8 cellular contexts compared by ENCODE assay signal in the genomic region with DNA sequence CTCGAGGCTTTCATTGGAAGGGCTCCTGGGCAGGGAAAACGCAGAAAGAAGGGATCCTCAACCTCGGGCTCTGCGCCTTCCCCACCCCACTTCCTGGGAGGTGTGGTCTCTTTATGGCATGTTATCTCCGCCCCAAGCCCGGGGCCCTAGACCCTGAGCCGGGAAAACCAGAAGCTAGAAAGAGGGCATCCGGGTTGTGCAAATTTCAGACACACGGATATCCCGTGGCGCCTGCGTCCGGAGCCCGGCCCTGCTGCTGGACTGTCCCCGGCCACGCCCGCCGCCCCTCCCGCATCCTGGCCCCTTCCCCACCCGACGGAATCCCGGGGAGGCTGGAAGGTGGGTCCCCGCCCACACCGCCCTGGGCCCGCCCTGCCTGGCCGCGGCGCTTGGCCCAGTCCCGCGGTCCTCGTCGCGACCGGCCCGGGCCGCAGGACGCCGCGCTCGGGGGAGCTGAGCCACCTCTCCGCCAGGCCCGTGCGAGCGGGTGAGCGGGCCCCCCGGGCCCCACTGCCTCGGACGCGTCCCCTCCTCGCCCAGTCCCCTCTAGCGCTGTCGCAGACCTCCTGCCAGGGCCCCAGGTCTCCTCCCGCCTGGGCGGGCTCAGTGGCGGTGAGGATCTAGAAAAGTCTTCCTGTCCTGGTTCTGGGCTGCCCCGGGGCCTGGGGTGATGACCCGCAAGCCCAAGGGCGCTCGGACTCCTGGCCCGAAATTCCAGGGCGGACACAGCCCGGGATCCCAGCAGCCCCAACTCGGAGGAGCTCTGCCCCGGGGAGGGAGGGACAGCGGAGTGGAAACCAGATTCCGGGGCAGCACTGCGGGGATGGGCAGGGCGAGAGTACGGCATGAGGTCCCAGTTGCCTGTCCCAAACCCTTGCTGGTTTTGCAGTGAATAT. TPM values are rescaled to one million over a fixed set of nuclear protein-coding genes. Genes with fewer than 3 reads are reported as not detected.
DNase-seq lines count a peak whose midpoint lies in the region; ATAC-seq and TF ChIP-seq lines count a peak whose summit lies in the region.

A gene with protein sequence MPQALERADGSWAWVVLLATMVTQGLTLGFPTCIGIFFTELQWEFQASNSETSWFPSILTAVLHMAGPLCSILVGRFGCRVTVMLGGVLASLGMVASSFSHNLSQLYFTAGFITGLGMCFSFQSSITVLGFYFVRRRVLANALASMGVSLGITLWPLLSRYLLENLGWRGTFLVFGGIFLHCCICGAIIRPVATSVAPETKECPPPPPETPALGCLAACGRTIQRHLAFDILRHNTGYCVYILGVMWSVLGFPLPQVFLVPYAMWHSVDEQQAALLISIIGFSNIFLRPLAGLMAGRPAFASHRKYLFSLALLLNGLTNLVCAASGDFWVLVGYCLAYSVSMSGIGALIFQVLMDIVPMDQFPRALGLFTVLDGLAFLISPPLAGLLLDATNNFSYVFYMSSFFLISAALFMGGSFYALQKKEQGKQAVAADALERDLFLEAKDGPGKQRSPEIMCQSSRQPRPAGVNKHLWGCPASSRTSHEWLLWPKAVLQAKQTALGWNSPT (plus strand): TSS at position 397 of the 896 bp plus-strand sequence. CDS start 5,683 bp downstream, outside the sequence.

- H4K20me1 ChIP-seq in mammary epithelial cell (ENCODE audit: insufficient read depth, low read length), result no peaks in the 10 kb centered on the region

- H3K4me3 ChIP-seq in mammary epithelial cell (replicated peaks in 1 of 3; ENCODE audit: insufficient read depth in 1 of 3, low read depth in 2 of 3, low read length in 3 of 3) (peak within 1 kb of the TSS in 2 of 3 experiments; percentile 5 to 42), iPS-18a (ENCODE audit: low read length) (peak within 1 kb of the TSS; percentile 72), skin epidermis (peak within 1 kb of the TSS; percentile 44 to 67 (median 51))

- intact Hi-C loops in mammary epithelial cell (cut with micrococcal nuclease), result no loop called here

- H3K36me3 Mint-ChIP-seq in T-helper 1 cell treated with Interleukin-12 subunit alpha and Interleukin-12 subunit beta and Interleukin-4 antibody, amounts not matched to agents 30 μg/mL and 1 μg/mL, for 36 hours (ENCODE audit: low read depth), result no peaks in the 10 kb centered on the region

- CTCF ChIA-PET in mammary epithelial cell (lab: Charles Lee; ENCODE audit: low non-redundant PET), result no interaction called here

- no peaks in the 10 kb centered on the region for H3K27me3 Mint-ChIP-seq in T-helper 1 cell treated with Interleukin-12 subunit alpha and Interleukin-12 subunit beta and Interleukin-4 antibody, amounts not matched to agents 30 μg/mL and 1 μg/mL, for 36 hours (ENCODE audit: low read depth)

- H3K9ac ChIP-seq in mammary epithelial cell (ENCODE audit: insufficient read depth, low read length), result no peak within 1 kb of the TSS
- H3K9ac ChIP-seq in iPS-18a (ENCODE audit: low read length), result peak within 1 kb of the TSS; percentile 70

- peak within 1 kb of the TSS; percentile 75 for H3K4me3 Mint-ChIP-seq in T-helper 1 cell treated with Interleukin-12 subunit alpha and Interleukin-12 subunit beta and Interleukin-4 antibody, amounts not matched to agents 30 μg/mL and 1 μg/mL, for 36 hours

- peak; percentile 51 for ATAC-seq in HG02885 (IDR thresholded peaks at IDR 0.05; ENCODE audit: poor library complexity, unreplicated experiment)
- ATAC-seq in GM21360 (IDR thresholded peaks at IDR 0.05; ENCODE audit: unreplicated experiment), result no peak

- peak within 1 kb of the TSS; percentile 73 for H3K27ac Mint-ChIP-seq in T-helper 1 cell treated with Interleukin-12 subunit alpha and Interleukin-12 subunit beta and Interleukin-4 antibody, amounts not matched to agents 30 μg/mL and 1 μg/mL, for 36 hours

- in situ Hi-C loops in mammary epithelial cell (cut with MboI; ENCODE audit: low sequenced_read_pairs in 2 of 2), result no loop called here

- WGBS in mammary epithelial cell (ENCODE audit: low coverage, missing lambda C conversion rate), result 45% methylated on average over 19 of the region's 69 CpGs

- peak within 1 kb of the TSS; percentile 75 for H3K4me2 ChIP-seq in mammary epithelial cell (ENCODE audit: insufficient read depth, low read depth, low read length)

- H3K9me3 ChIP-seq in mammary epithelial cell (replicated peaks; ENCODE audit: insufficient read depth, low read length) (no peaks in the 10 kb centered on the region), iPS-18a (ENCODE audit: control insufficient read depth, low read depth, low read length) (no peaks in the 10 kb centered on the region)

- H3K9me3 Mint-ChIP-seq in T-helper 1 cell treated with Interleukin-12 subunit alpha and Interleukin-12 subunit beta and Interleukin-4 antibody, amounts not matched to agents 30 μg/mL and 1 μg/mL, for 36 hours, result no peaks in the 10 kb centered on the region

- no peak within 1 kb of the TSS for H3K27ac ChIP-seq in mammary epithelial cell (ENCODE audit: insufficient read depth, low read depth, low read length)
- H3K27ac ChIP-seq in iPS-18a (ENCODE audit: low read length), result peak within 1 kb of the TSS; percentile 87
- H3K27ac ChIP-seq in skin epidermis, result peak within 1 kb of the TSS; percentile 78 to 98 (median 89)

- peaks cover 31% of the 10 kb centered on the region for H3K4me1 Mint-ChIP-seq in T-helper 1 cell treated with Interleukin-12 subunit alpha and Interleukin-12 subunit beta and Interleukin-4 antibody, amounts not matched to agents 30 μg/mL and 1 μg/mL, for 36 hours (ENCODE audit: low read depth)

- DNase-seq in ELR (ENCODE audit: low read depth), result peak; percentile 95
- peak; percentile 50 for DNase-seq in mammary epithelial cell
- no peak for DNase-seq in NCI-H1092 (lab: John Stamatoyannopoulos, UW)

- dilution Hi-C loops in mammary epithelial cell (cut with HindIII; ENCODE audit: low sequenced_read_pairs), result no loop called here

- no peaks in the 10 kb centered on the region for H3K79me2 ChIP-seq in mammary epithelial cell (ENCODE audit: insufficient read depth, low read length)

- H3K36me3 ChIP-seq in mammary epithelial cell (ENCODE audit: insufficient read depth, low read length), result no peaks in the 10 kb centered on the region
- H3K36me3 ChIP-seq in iPS-18a (ENCODE audit: control insufficient read depth, low read depth, low read length), result no peaks in the 10 kb centered on the region

- BruUV-seq in mammary epithelial cell (replicated peaks; lab: Mats Ljungman, UMichigan), result no TSS peak

- H3K4me1 ChIP-seq in mammary epithelial cell (ENCODE audit: insufficient read depth, low read length) (peaks cover 22% of the 10 kb centered on the region), iPS-18a (ENCODE audit: control insufficient read depth, low read depth, low read length) (peaks cover 12% of the 10 kb centered on the region)

- H2AFZ ChIP-seq in mammary epithelial cell (ENCODE audit: low read depth, low read length), result peak within 1 kb of the TSS; percentile 92

- H3K27me3 ChIP-seq in mammary epithelial cell (ENCODE audit: insufficient read depth, low read length) (no peaks in the 10 kb centered on the region), iPS-18a (ENCODE audit: control insufficient read depth, insufficient read depth, low read length) (no peaks in the 10 kb centered on the region)

- no peak for TF ChIP-seq CTCF in mammary epithelial cell (conservative IDR thresholded peaks at IDR 0.05 in 1 of 2, IDR thresholded peaks at IDR 0.05 in 1 of 2; ENCODE audit: extremely low read depth in 1 of 2, insufficient read depth in 1 of 2, low read depth in 1 of 2, low read length in 2 of 2)

RNA-seq across cellular contexts. Expression of the gene that starts here (rescaled TPM):
- total RNA-seq in mammary epithelial cell, result 1 to 10 TPM; 3.5 to 7.1 TPM
- polyA plus RNA-seq in mammary epithelial cell, result 1.6 TPM
- 1.1 TPM for polyA minus RNA-seq in mammary epithelial cell
